ENCODE assay signal across 29 cellular contexts in the genomic region with DNA sequence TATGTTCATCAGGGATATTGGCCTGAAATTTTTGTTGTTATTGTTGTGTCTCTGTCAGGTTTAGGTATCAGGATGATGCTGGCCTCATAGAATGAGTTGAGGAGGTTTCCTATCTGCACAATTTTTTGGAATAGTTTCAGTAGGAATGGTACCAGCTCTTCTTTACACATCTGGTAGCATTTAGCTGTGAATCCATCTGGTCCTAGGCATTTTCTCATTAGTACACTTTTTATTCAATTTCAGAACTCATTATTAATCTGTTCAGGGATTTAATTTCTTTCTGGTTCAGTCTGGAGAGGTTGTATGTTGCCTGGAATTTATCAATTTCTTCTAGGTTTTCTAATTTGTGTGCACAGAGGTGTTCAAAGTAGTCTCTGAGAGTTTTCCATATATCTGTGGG. TPM values are rescaled to one million over a fixed set of nuclear protein-coding genes. Genes with fewer than 3 reads are reported as not detected.
"Had no signal": no experiment of that assay in that cellular context is flagged by ENCODE, and none has a peak within 500 bp of the region (broad histone marks: within the 10 kb centered on the region; RNA-seq: fewer than 3 reads in every experiment).

No MANE protein-coding gene starts in this region.

- DNase-seq: activated B cell treated with CpG ODN at 0.5 μM for 24 hours; activated CD4-positive, alpha-beta memory T cell treated with anti-CD3 and anti-CD28 coated beads for 36 hours; activated CD4-positive, alpha-beta T cell treated with anti-CD3 and anti-CD28 coated beads for 4 hours; activated CD4-positive, alpha-beta T cell treated with anti-CD3 and anti-CD28 coated beads, Interleukin-2, amount 10 ng/mL, durations not matched to agents 24 days and 14 days; activated CD4-positive, alpha-beta T cell treated with anti-CD3 and anti-CD28 coated beads, Interleukin-2, amount 50 U/mL, for 1 hour; activated CD4-positive, alpha-beta T cell treated with anti-CD3 and anti-CD28 coated beads, Interleukin-2, amount 50 U/mL, for 4 hours; activated CD4-positive, CD25-positive, alpha-beta regulatory T cell treated with anti-CD3 and anti-CD28 coated beads, Interleukin-2, amount 50 U/mL, for 72 hours; activated CD8-positive, alpha-beta memory T cell treated with anti-CD3 and anti-CD28 coated beads, Interleukin-2, amount 10 ng/mL, durations not matched to agents 7 days and 5 days; activated CD8-positive, alpha-beta memory T cell treated with anti-CD3 and anti-CD28 coated beads, Interleukin-2, amount 50 U/mL, for 48 hours; activated CD8-positive, alpha-beta T cell treated with anti-CD3 and anti-CD28 coated beads for 36 hours; activated effector memory CD4-positive, alpha-beta T cell treated with Interleukin-2 at 50 U/mL for 16 hours; activated gamma-delta T cell; activated naive CD4-positive, alpha-beta T cell treated with anti-CD3 and anti-CD28 coated beads, Interleukin-2, amount 10 ng/mL, durations not matched to agents 7 days and 5 days; activated naive CD4-positive, alpha-beta T cell treated with Interleukin-2 at 50 U/mL for 16 hours; activated naive CD8-positive, alpha-beta T cell treated with anti-CD3 and anti-CD28 coated beads, Interleukin-2, amount 10 ng/mL, durations not matched to agents 7 days and 5 days; activated naive CD8-positive, alpha-beta T cell treated with anti-CD3 and anti-CD28 coated beads, Interleukin-2, amount 50 U/mL, for 24 hours; activated T-cell treated with anti-CD3 and anti-CD28 coated beads, Interleukin-2, amount 50 U/mL, for 24 hours; activated T-cell treated with anti-CD3 and anti-CD28 coated beads, Interleukin-2, amount 50 U/mL, for 48 hours; amygdala; anterior cingulate cortex; caudate nucleus; T-helper 1 cell; T-helper 2 cell; T-helper 9 cell had no signal

- H3K4me3 ChIP-seq: ascending aorta, cardiac muscle cell had no signal

- H3K4me1 ChIP-seq: ascending aorta had no signal

- H3K36me3 ChIP-seq: ascending aorta, cardiac muscle cell had no signal

- H3K9me3 ChIP-seq: ascending aorta had no signal

- H3K27ac ChIP-seq: ascending aorta, cardiac muscle cell, VCaP had no signal

- H3K27me3 ChIP-seq: ascending aorta, cardiac muscle cell had no signal

RNA-seq across cellular contexts. Expression of gene STRIT1, which starts 57.0 kb away (rescaled TPM):
- total RNA-seq: activated B cell treated with CpG ODN at 0.5 μM for 24 hours; activated CD4-positive, alpha-beta memory T cell treated with anti-CD3 and anti-CD28 coated beads for 36 hours; activated CD4-positive, alpha-beta T cell treated with anti-CD3 and anti-CD28 coated beads, Interleukin-2, amount 10 ng/mL, durations not matched to agents 24 days and 14 days; activated CD8-positive, alpha-beta memory T cell treated with anti-CD3 and anti-CD28 coated beads, Interleukin-2, amount 10 ng/mL, durations not matched to agents 7 days and 5 days; activated CD8-positive, alpha-beta T cell treated with anti-CD3 and anti-CD28 coated beads for 36 hours; activated naive CD8-positive, alpha-beta T cell treated with anti-CD3 and anti-CD28 coated beads, Interleukin-2, amount 10 ng/mL, durations not matched to agents 7 days and 5 days; activated T-helper 2 cell treated with anti-CD3 and anti-CD28 coated beads, Interferon-gamma antibody, Interleukin-2, Interleukin-4, amounts not matched to agents 10 μg/mL and 5 μg/mL and 100 μg/mL, durations not matched to agents 14 hours and 24 hours and 36 hours; ascending aorta; bronchial epithelial cell; cardiac muscle cell had no signal
- polyA plus RNA-seq: cardiac muscle cell had no signal
